In genomic region chr22:39513791-39514190, GRCh38 we compare ENCODE assay signal across 13 cellular contexts. TPM values are rescaled to one million over a fixed set of nuclear protein-coding genes. Genes with fewer than 3 reads are reported as not detected.
DNase-seq lines count a peak whose midpoint lies in the region; ATAC-seq lines count a peak whose summit lies in the region.
"Had no signal": no experiment of that assay in that cellular context is flagged by ENCODE, and none has a peak within 500 bp of the region (broad histone marks: within the 10 kb centered on the region; RNA-seq: fewer than 3 reads in every experiment).

No MANE protein-coding gene starts in this region.

- H3K27ac Mint-ChIP-seq in stimulated activated naive CD8-positive, alpha-beta T cell treated with anti-CD3 and anti-CD28 coated beads, Interleukin-15, amount 100 ng/mL, for 72 hours, result no peak overlapping the region

- peak overlapping the region; percentile 36 for H3K27ac ChIP-seq in substantia nigra (ENCODE audit: low read depth, low read length, poor library complexity, severe bottlenecking)
- H3K27ac ChIP-seq: PC-9 had no signal

- no peak for DNase-seq in stimulated activated naive CD8-positive, alpha-beta T cell treated with anti-CD3 and anti-CD28 coated beads, Interleukin-15, amount 100 ng/mL, for 72 hours
- DNase-seq in stimulated activated naive CD8-positive, alpha-beta T cell treated with anti-CD3 and anti-CD28 coated beads, Interleukin-15, Interleukin-2, amounts not matched to agents 100 U/mL and 50 U/mL, for 24 hours, result no peak
- no peak for DNase-seq in left lobe of liver (ENCODE audit: low spot score)
- no peak for DNase-seq in substantia nigra (lab: John Stamatoyannopoulos, UW)
- DNase-seq in T-helper 2 cell, result no peak
- DNase-seq in EL, result no peak
- DNase-seq: COR-L47, DMS153, MM.1S, NCI-H1694, NCI-H510A treated with DMSO at 0.1 percent for 48 hours had no signal

- no peak overlapping the region for H3K4me3 Mint-ChIP-seq in stimulated activated naive CD8-positive, alpha-beta T cell treated with anti-CD3 and anti-CD28 coated beads, Interleukin-15, amount 100 ng/mL, for 72 hours
- H3K4me3 Mint-ChIP-seq: CD14-positive monocyte had no signal

- peak; percentile 23 for ATAC-seq in stimulated activated naive CD8-positive, alpha-beta T cell treated with anti-CD3 and anti-CD28 coated beads, Interleukin-15, amount 100 ng/mL, for 72 hours
- ATAC-seq in stimulated activated naive CD8-positive, alpha-beta T cell treated with anti-CD3 and anti-CD28 coated beads, Interleukin-15, Interleukin-2, amounts not matched to agents 100 U/mL and 50 U/mL, for 24 hours, result no peak
- ATAC-seq in left lobe of liver, result peak; percentile 28

- H3K27me3 Mint-ChIP-seq in stimulated activated naive CD8-positive, alpha-beta T cell treated with anti-CD3 and anti-CD28 coated beads, Interleukin-15, amount 100 ng/mL, for 72 hours, result no peaks in the 10 kb centered on the region

- peaks cover 37% of the 10 kb centered on the region for H3K4me1 Mint-ChIP-seq in stimulated activated naive CD8-positive, alpha-beta T cell treated with anti-CD3 and anti-CD28 coated beads, Interleukin-15, amount 100 ng/mL, for 72 hours

- H3K9me3 Mint-ChIP-seq in stimulated activated naive CD8-positive, alpha-beta T cell treated with anti-CD3 and anti-CD28 coated beads, Interleukin-15, amount 100 ng/mL, for 72 hours, result no peaks in the 10 kb centered on the region
- H3K9me3 Mint-ChIP-seq: CD14-positive monocyte had no signal

RNA-seq across cellular contexts. Expression of gene ATF4, which starts 6.6 kb away (rescaled TPM):
- total RNA-seq in left lobe of liver, result 134 TPM

RNA-seq across cellular contexts. Expression of gene MIEF1, which starts 11.7 kb away (rescaled TPM):
- total RNA-seq in left lobe of liver, result 26.1 TPM

RNA-seq across cellular contexts. Expression of gene RPS19BP1, which starts 18.8 kb away (rescaled TPM):
- 50.1 TPM for total RNA-seq in left lobe of liver

RNA-seq across cellular contexts. Expression of gene CACNA1I, which starts 56.8 kb away (rescaled TPM):
- total RNA-seq in left lobe of liver, result 0.05 TPM

RNA-seq across cellular contexts. Expression of gene MGAT3, which starts 57.0 kb away (rescaled TPM):
- total RNA-seq in left lobe of liver, result 0.13 TPM
- total RNA-seq: PC-9 had no signal
